In the genomic region with DNA sequence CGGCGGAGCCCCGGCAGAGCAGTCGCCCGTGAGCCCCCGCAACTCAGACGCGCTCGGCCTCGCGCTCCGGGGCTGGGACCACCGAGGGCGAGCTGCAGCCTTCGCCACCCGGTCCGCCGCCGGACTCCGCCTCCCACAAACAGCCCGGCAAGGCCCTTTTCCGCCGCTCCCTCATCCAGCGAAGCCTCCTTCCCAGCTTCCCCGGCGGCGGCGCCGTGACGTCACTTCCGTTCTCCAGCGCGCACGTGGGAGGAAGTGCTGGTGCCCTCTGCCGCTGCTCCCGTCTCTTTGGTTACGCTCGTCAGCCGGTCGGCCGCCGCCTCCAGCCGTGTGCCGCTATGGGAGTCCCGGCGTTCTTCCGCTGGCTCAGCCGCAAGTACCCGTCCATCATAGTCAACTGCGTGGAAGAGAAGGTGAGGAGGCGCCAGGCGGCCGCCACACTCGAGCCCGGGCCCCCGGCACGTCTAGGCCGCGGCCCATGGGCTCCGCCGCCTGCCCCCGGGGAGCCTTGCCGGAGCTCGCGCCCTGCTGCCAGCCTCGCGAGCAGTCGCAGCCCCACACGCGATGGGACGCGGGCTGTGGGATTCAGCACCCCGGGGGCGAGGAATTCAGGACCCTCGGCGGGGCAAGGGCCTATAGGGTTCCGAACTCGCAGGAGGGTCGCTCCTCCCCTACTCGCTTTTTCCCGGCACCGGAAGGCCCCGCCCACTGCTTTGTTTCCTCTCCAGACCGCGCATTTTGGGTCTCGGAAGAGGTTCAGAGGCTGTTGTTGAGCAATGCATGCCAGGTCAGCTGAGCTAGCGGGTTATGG, we compare ENCODE assay signal across 8 cellular contexts. TPM values are rescaled to one million over a fixed set of nuclear protein-coding genes. Genes with fewer than 3 reads are reported as not detected.
A peak's percentile ranks its signal among the peaks of the same experiment; 100 is the strongest.
DNase-seq lines count a peak whose midpoint lies in the region; ATAC-seq lines count a peak whose summit lies in the region.

A gene with protein sequence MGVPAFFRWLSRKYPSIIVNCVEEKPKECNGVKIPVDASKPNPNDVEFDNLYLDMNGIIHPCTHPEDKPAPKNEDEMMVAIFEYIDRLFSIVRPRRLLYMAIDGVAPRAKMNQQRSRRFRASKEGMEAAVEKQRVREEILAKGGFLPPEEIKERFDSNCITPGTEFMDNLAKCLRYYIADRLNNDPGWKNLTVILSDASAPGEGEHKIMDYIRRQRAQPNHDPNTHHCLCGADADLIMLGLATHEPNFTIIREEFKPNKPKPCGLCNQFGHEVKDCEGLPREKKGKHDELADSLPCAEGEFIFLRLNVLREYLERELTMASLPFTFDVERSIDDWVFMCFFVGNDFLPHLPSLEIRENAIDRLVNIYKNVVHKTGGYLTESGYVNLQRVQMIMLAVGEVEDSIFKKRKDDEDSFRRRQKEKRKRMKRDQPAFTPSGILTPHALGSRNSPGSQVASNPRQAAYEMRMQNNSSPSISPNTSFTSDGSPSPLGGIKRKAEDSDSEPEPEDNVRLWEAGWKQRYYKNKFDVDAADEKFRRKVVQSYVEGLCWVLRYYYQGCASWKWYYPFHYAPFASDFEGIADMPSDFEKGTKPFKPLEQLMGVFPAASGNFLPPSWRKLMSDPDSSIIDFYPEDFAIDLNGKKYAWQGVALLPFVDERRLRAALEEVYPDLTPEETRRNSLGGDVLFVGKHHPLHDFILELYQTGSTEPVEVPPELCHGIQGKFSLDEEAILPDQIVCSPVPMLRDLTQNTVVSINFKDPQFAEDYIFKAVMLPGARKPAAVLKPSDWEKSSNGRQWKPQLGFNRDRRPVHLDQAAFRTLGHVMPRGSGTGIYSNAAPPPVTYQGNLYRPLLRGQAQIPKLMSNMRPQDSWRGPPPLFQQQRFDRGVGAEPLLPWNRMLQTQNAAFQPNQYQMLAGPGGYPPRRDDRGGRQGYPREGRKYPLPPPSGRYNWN (plus strand): TSS at position 271 of the 811 bp plus-strand sequence. CDS start 68 bp downstream, at position 339.

- H3K36me3 Mint-ChIP-seq in effector memory CD8-positive, alpha-beta T cell (ENCODE audit: insufficient read depth): peaks cover 18% of the 10 kb centered on the region

- H2BK12ac ChIP-seq in mesenchymal stem cell (ENCODE audit: low read length in 2 of 2): peak within 1 kb of the TSS in 1 of 2 experiments; percentile 34

- ATAC-seq in GM21360 (IDR thresholded peaks at IDR 0.05; ENCODE audit: unreplicated experiment): peak; percentile 93
- ATAC-seq in effector memory CD8-positive, alpha-beta T cell (replicated peaks): peak; percentile 84

- peaks cover 0 to 9% of the 10 kb centered on the region in 2 experiments for H3K27me3 ChIP-seq in mesenchymal stem cell (ENCODE audit: control insufficient read depth in 1 of 2, insufficient read depth in 1 of 2, low read length in 2 of 2)

- peak within 1 kb of the TSS; percentile 93 for H2AFZ ChIP-seq in mesenchymal stem cell (ENCODE audit: low read depth, low read length)

- H3K27ac ChIP-seq in mesenchymal stem cell (ENCODE audit: low read length, poor library complexity, severe bottlenecking): peak within 1 kb of the TSS; percentile 86

- peaks cover 2% of the 10 kb centered on the region for H3K4me1 ChIP-seq in mesenchymal stem cell (ENCODE audit: control insufficient read depth, insufficient read depth, low read depth, low read length)

- H2BK5ac ChIP-seq in mesenchymal stem cell (ENCODE audit: low read depth, low read length, poor library complexity, severe bottlenecking): peak within 1 kb of the TSS; percentile 86

- H2AK5ac ChIP-seq in mesenchymal stem cell (ENCODE audit: low read length, severe bottlenecking): no peak within 1 kb of the TSS

- H3K27ac Mint-ChIP-seq in effector memory CD8-positive, alpha-beta T cell: peak within 1 kb of the TSS; percentile 98 to 99

- peak within 1 kb of the TSS; percentile 96 to 100 for H3K4me3 ChIP-seq in mesenchymal stem cell (ENCODE audit: insufficient read depth in 1 of 2, low read depth in 1 of 2, low read length in 2 of 2)

- H4K91ac ChIP-seq in mesenchymal stem cell (ENCODE audit: low read length): peak within 1 kb of the TSS; percentile 93

- H3K14ac ChIP-seq in mesenchymal stem cell (ENCODE audit: low read length in 2 of 2): peak within 1 kb of the TSS in 1 of 2 experiments; percentile 95

- H3K9me3 ChIP-seq in mesenchymal stem cell (ENCODE audit: control insufficient read depth, low read length): no peaks in the 10 kb centered on the region

- H2BK15ac ChIP-seq in mesenchymal stem cell (ENCODE audit: low read depth, poor library complexity, severe bottlenecking): peak within 1 kb of the TSS; percentile 99

- H3K23ac ChIP-seq in mesenchymal stem cell (ENCODE audit: low read length in 2 of 2): peak within 1 kb of the TSS; percentile 60 to 70

- H3K4me1 Mint-ChIP-seq in effector memory CD8-positive, alpha-beta T cell (ENCODE audit: low read depth in 2 of 2): peaks cover 24 to 25% of the 10 kb centered on the region in 2 donors

- peak within 1 kb of the TSS; percentile 89 for H2BK120ac ChIP-seq in mesenchymal stem cell (ENCODE audit: low read depth, low read length)

- no peaks in the 10 kb centered on the region for H3K9me3 Mint-ChIP-seq in effector memory CD8-positive, alpha-beta T cell

- peak within 1 kb of the TSS; percentile 93 for H3K4ac ChIP-seq in mesenchymal stem cell (ENCODE audit: low read depth in 1 of 2, low read length in 2 of 2)

- H3K18ac ChIP-seq in mesenchymal stem cell (ENCODE audit: low read depth in 1 of 2, low read length in 2 of 2): peak within 1 kb of the TSS; percentile 97 to 98

- H3K27me3 Mint-ChIP-seq in effector memory CD8-positive, alpha-beta T cell: no peaks in the 10 kb centered on the region

- peaks cover 0 to 3% of the 10 kb centered on the region in 2 experiments for H3K36me3 ChIP-seq in mesenchymal stem cell (ENCODE audit: control insufficient read depth in 1 of 2, insufficient read depth in 2 of 2, low read depth in 1 of 2, low read length in 2 of 2)

- peak within 1 kb of the TSS; percentile 99 for H3K9ac ChIP-seq in mesenchymal stem cell (ENCODE audit: low read length)

- peak within 1 kb of the TSS; percentile 100 for H4K8ac ChIP-seq in mesenchymal stem cell (ENCODE audit: low read length)

- DNase-seq in COLO829 (ENCODE audit: low spot score) (peak; percentile 93), HT1080 (ENCODE audit: low read depth) (peak; percentile 91), NOMO-1 (lab: John Stamatoyannopoulos, UW; ENCODE audit: unreplicated experiment in 2 of 2) (peak; percentile 80 to 84), mesenchymal stem cell (peak; percentile 96)
- peak; percentile 90 to 93 for DNase-seq in activated CD8-positive, alpha-beta memory T cell treated with anti-CD3 and anti-CD28 coated beads for 4 hours (ENCODE audit: low read depth in 2 of 2)
- peak; percentile 92 for DNase-seq in effector memory CD8-positive, alpha-beta T cell
- peak; percentile 94 for DNase-seq in stimulated activated CD8-positive, alpha-beta memory T cell treated with anti-CD3 and anti-CD28 coated beads, Interleukin-12 subunit alpha, Interleukin-12 subunit beta, amount 100 ng/mL, for 4 hours (ENCODE audit: low read depth)

- under 1% methylated on average over 79 of the region's 87 CpGs for WGBS in mesenchymal stem cell

- H3K4me3 Mint-ChIP-seq in effector memory CD8-positive, alpha-beta T cell: peak within 1 kb of the TSS; percentile 95

- H3K4me2 ChIP-seq in mesenchymal stem cell (ENCODE audit: low read length, poor library complexity, severe bottlenecking): peak within 1 kb of the TSS; percentile 48

- H3K79me1 ChIP-seq in mesenchymal stem cell (replicated peaks; ENCODE audit: low read length, poor library complexity, severe bottlenecking): no peaks in the 10 kb centered on the region

RNA-seq across cellular contexts. Expression of the gene that starts here (rescaled TPM):
- 114 and 118 TPM in 2 replicates for total RNA-seq in HT1080 (2014; rRNA removed; shearing (Covaris generic))
- 99.4 and 122 TPM in 2 replicates for polyA plus RNA-seq in HT1080 (2015; cell fraction: cytosol; rRNA removed)
- 213 and 232 TPM in 2 replicates for polyA plus RNA-seq in HT1080 (2015; cell fraction: nucleus; rRNA removed)
- 61.9 TPM for polyA plus RNA-seq in mesenchymal stem cell (2013, experiment 1 of 2)
- polyA plus RNA-seq in mesenchymal stem cell (2013, experiment 2 of 2): 61.2 TPM

Comparison
In these comparisons a context has a peak if more than half of its experiments do, and no peak if none do; other contexts are left out.
1. Peak in every context shown above with its lines: DNase-seq, ATAC-seq, H3K4me3 ChIP-seq and H3K27ac ChIP-seq.